In the genomic region with DNA sequence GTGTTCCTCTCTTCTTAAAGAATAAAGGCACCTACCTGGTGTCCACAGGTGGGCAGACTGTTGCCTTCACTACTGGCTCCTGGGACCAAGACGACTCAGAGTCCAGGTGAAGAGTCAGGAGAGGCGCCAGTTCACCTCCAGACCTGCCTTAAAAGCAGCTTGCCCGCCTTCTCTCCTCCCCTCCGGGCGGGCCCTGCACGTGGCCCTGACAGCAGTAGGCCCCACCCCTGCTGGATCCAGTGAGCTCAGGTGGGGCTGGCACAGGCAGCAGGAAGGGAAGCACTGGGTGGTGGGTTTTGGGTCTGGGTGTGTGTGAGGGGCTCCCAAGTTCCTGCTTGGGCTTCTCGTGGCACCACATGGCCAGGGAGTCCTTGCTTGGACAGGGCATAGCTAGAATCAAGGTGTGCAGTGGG, we compare ENCODE assay signal across 14 cellular contexts. TPM values are rescaled to one million over a fixed set of nuclear protein-coding genes. Genes with fewer than 3 reads are reported as not detected.
DNase-seq lines count a peak whose midpoint lies in the region; FAIRE-seq lines count a peak whose summit lies in the region.
"Had no signal": no experiment of that assay in that cellular context is flagged by ENCODE, and none has a peak within 500 bp of the region (broad histone marks: within the 10 kb centered on the region; RNA-seq: fewer than 3 reads in every experiment).

A gene with protein sequence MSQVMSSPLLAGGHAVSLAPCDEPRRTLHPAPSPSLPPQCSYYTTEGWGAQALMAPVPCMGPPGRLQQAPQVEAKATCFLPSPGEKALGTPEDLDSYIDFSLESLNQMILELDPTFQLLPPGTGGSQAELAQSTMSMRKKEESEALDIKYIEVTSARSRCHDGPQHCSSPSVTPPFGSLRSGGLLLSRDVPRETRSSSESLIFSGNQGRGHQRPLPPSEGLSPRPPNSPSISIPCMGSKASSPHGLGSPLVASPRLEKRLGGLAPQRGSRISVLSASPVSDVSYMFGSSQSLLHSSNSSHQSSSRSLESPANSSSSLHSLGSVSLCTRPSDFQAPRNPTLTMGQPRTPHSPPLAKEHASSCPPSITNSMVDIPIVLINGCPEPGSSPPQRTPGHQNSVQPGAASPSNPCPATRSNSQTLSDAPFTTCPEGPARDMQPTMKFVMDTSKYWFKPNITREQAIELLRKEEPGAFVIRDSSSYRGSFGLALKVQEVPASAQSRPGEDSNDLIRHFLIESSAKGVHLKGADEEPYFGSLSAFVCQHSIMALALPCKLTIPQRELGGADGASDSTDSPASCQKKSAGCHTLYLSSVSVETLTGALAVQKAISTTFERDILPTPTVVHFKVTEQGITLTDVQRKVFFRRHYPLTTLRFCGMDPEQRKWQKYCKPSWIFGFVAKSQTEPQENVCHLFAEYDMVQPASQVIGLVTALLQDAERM (minus strand): TSS at position 125 of the 413 bp plus-strand sequence. CDS start 5,198 bp downstream, outside the sequence.

- FAIRE-seq in small intestine (lab: Jason Lieb, UNC) = no peak

- peak; percentile 94 for DNase-seq in HPDE6-E6E7 (ENCODE audit: extremely low spot score)
- peak; percentile 78 for DNase-seq in SW480 (ENCODE audit: low spot score)
- peak; percentile 80 for DNase-seq in small intestine
- no peak for DNase-seq in Kasumi-1 (lab: John Stamatoyannopoulos, UW)
- DNase-seq in SIG-M5 treated with dmso at 0.1 percent for 504 hours (lab: John Stamatoyannopoulos, UW; ENCODE audit: unreplicated experiment) = no peak
- no peak for DNase-seq in DMS153 treated with DMSO at 0.1 percent for 48 hours (lab: John Stamatoyannopoulos, UW; ENCODE audit: unreplicated experiment)
- DNase-seq: activated CD4-positive, CD25-positive, alpha-beta regulatory T cell treated with anti-CD3 and anti-CD28 coated beads, Interleukin-2, amount 50 U/mL, for 72 hours; CD4-positive, alpha-beta memory T cell; hippocampal formation; NCI-H1417 treated with DMSO at 0.1 percent for 48 hours; psoas muscle; stimulated activated CD4-positive, alpha-beta T cell treated with anti-CD3 and anti-CD28 coated beads, Interleukin-2, amount 100 ng/mL, for 48 hours had no signal

- H3K27ac ChIP-seq in iPS-20b (ENCODE audit: low read length) (no peak within 1 kb of the TSS), small intestine (ENCODE audit: low read depth in 1 of 2, low read length in 1 of 2) (no peak within 1 kb of the TSS)
- H3K27ac ChIP-seq: psoas muscle, SK-N-MC had no signal

- H3K9ac ChIP-seq in iPS-20b (ENCODE audit: low read depth, low read length) = peak within 1 kb of the TSS; percentile 17; the same call in 1 of the 2 replicates

- H3K4me3 ChIP-seq in iPS-20b (ENCODE audit: low read length) = no peak within 1 kb of the TSS
- no peak within 1 kb of the TSS for H3K4me3 ChIP-seq in small intestine (ENCODE audit: low read depth in 1 of 2, low read length in 2 of 2)
- H3K4me3 ChIP-seq: psoas muscle, SK-N-MC had no signal

- H3K9me3 ChIP-seq in iPS-20b (ENCODE audit: insufficient read depth, low read depth, low read length) (no peaks in the 10 kb centered on the region), small intestine (ENCODE audit: control insufficient read depth, low read depth) (no peaks in the 10 kb centered on the region)
- H3K9me3 ChIP-seq: psoas muscle had no signal

- H3K27me3 ChIP-seq in iPS-20b (ENCODE audit: insufficient read depth, low read length) = no peaks in the 10 kb centered on the region
- no peaks in the 10 kb centered on the region for H3K27me3 ChIP-seq in small intestine (ENCODE audit: control insufficient read depth in 2 of 2, insufficient read depth in 2 of 2, low read length in 2 of 2)

- H3K36me3 ChIP-seq in iPS-20b (ENCODE audit: insufficient read depth, low read depth, low read length) (no peaks in the 10 kb centered on the region), small intestine (ENCODE audit: control insufficient read depth in 2 of 2, insufficient read depth in 2 of 2, low read length in 2 of 2) (no peaks in the 10 kb centered on the region)

- 23 to 65% (median 41%) methylated on average over 7 of the region's 7 CpGs for WGBS in small intestine, 3 donors

- H3K4me1 ChIP-seq in iPS-20b (ENCODE audit: insufficient read depth, low read length) (peaks cover 15% of the 10 kb centered on the region; the same call in 1 of the 2 replicates), small intestine (ENCODE audit: control insufficient read depth in 2 of 2, insufficient read depth in 1 of 2, low read depth in 1 of 2, low read length in 1 of 2) (peaks cover 0 to 2% of the 10 kb centered on the region in 2 donors)

RNA-seq across cellular contexts. Expression of the gene that starts here (rescaled TPM):
- polyA plus RNA-seq in small intestine = 1 to 10 TPM in 1 of 3 donors, not detected in 2; 3.0 TPM

Comparison
In these comparisons a context has a peak if more than half of its experiments do, and no peak if none do; other contexts are left out.
1. DNase-seq: peak in HPDE6-E6E7 (single experiment), SW480 (single experiment) and small intestine (single experiment); none in Kasumi-1 (0 of 2), SIG-M5 treated with dmso at 0.1 percent for 504 hours (single experiment) and DMS153 treated with DMSO at 0.1 percent for 48 hours (single experiment).